ENCODE assay signal across 7 cellular contexts in genomic region chr10:60573342-60573741, GRCh38.
DNase-seq lines count a peak whose midpoint lies in the region; ATAC-seq and TF ChIP-seq lines count a peak whose summit lies in the region.

No MANE protein-coding gene starts in this region.

- intact Hi-C loops in right cardiac atrium (cut with DNase I) (no loop called here), ascending aorta (cut with DNase I) (no loop called here)

- H3K27me3 ChIP-seq in right cardiac atrium (ENCODE audit: control insufficient read depth, insufficient read depth) (no peaks in the 10 kb centered on the region), ascending aorta (no peaks in the 10 kb centered on the region)

- H3K4me1 ChIP-seq in right cardiac atrium (ENCODE audit: control insufficient read depth, insufficient read depth, low read length): peaks cover 1% of the 10 kb centered on the region
- peaks cover 0 to 4% of the 10 kb centered on the region in 2 donors for H3K4me1 ChIP-seq in ascending aorta

- H3K27ac ChIP-seq in right cardiac atrium (ENCODE audit: low read length) (no peak overlapping the region), ascending aorta (no peak overlapping the region)

- DNase-seq in activated CD4-positive, alpha-beta T cell treated with anti-CD3 and anti-CD28 coated beads for 48 hours: peak; percentile 77
- no peak for DNase-seq in right cardiac atrium
- DNase-seq in stimulated activated CD8-positive, alpha-beta memory T cell treated with anti-CD3 and anti-CD28 coated beads, Interleukin-4, amount 100 ng/mL, for 24 hours (ENCODE audit: low read depth): peak; percentile 37
- no peak for DNase-seq in ascending aorta (ENCODE audit: low spot score in 2 of 2)
- DNase-seq in SIG-M5 treated with dmso at 0.1 percent for 504 hours (lab: John Stamatoyannopoulos, UW; ENCODE audit: unreplicated experiment): no peak
- DNase-seq in epidermal melanocyte (ENCODE audit: insufficient read length, low spot score): no peak

- ATAC-seq in HG02798 (IDR thresholded peaks at IDR 0.05; ENCODE audit: poor library complexity, unreplicated experiment) (peak; percentile 54), right cardiac atrium (peak; percentile 72 to 76)

- H3K36me3 ChIP-seq in ascending aorta: no peaks in the 10 kb centered on the region

- H3K4me3 ChIP-seq in right cardiac atrium (ENCODE audit: low read length) (peak overlapping the region; percentile 70), ascending aorta (no peak overlapping the region)

- no peaks in the 10 kb centered on the region for H3K9me3 ChIP-seq in right cardiac atrium (ENCODE audit: control insufficient read depth, low read length)
- H3K9me3 ChIP-seq in ascending aorta: no peaks in the 10 kb centered on the region

- TF ChIP-seq CTCF in ascending aorta (IDR thresholded peaks at IDR 0.05): no peak

- 70% methylated on average over 1 of the region's 1 CpG for WGBS in right cardiac atrium

Comparison
In these comparisons a context has a peak if more than half of its experiments do, and no peak if none do; other contexts are left out.
1. DNase-seq: peak in activated CD4-positive, alpha-beta T cell treated with anti-CD3 and anti-CD28 coated beads for 48 hours (single experiment) and stimulated activated CD8-positive, alpha-beta memory T cell treated with anti-CD3 and anti-CD28 coated beads, Interleukin-4, amount 100 ng/mL, for 24 hours (single experiment); none in right cardiac atrium (0 of 3), ascending aorta (0 of 2), SIG-M5 treated with dmso at 0.1 percent for 504 hours (single experiment) and epidermal melanocyte (single experiment).